ENCODE assay signal across 1 cellular context in genomic region chr1:91217911-91218310, GRCh38.
TF ChIP-seq lines count a peak whose summit lies in the region.

No MANE protein-coding gene starts in this region.

TF ChIP-seq in GM23338, 12 proteins besides CTCF, POLR2A, EP300 and RAD21 (continued from another document):
- TF ChIP-seq ZNF462 (CRISPR knock-in tag; IDR thresholded peaks at IDR 0.05) (no peak), ZNF331 (CRISPR knock-in tag; IDR thresholded peaks at IDR 0.05; ENCODE audit: low read depth) (no peak), CREB1 (CRISPR knock-in tag; IDR thresholded peaks at IDR 0.05; ENCODE audit: low read depth) (no peak), ZNF114 (CRISPR knock-in tag; IDR thresholded peaks at IDR 0.05) (no peak), REST (IDR thresholded peaks at IDR 0.05; ENCODE audit: unreplicated experiment) (no peak), EZH2 (IDR thresholded peaks at IDR 0.05; ENCODE audit: low read depth, unreplicated experiment) (no peak)
TF ChIP-seq in GM23338: peak in this region for 0.
